8 cellular contexts compared by ENCODE assay signal in the genomic region with DNA sequence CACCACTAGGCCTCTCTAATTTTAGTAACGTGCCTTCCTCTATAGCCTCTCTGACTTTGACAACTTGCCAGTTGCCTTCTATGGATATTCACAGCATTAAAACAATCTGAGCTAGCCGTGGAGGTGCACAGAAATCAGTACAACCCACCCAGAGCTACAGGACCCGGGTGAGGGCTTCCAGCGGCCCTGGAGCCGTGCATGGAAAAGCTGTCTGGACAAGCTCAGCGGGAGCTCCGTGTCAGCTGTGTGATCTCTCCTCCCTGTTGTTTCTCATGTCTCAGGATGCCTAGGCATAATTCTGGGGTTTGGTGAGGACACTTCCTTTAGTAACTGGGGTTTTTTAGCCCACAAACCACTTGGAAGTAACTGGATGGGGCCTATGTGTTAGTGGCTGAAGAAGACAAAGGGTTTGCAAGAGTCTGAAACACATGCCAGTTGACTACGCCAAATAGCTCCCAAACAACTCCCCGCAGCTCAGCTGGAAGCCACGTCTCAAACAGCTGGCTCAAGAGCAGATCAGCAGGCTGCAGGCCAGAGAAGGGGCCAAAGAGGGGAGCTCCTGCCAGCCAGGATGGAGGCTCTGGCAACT. TPM values are rescaled to one million over a fixed set of nuclear protein-coding genes. Genes with fewer than 3 reads are reported as not detected.
A peak's percentile ranks its signal among the peaks of the same experiment; 100 is the strongest.
DNase-seq lines count a peak whose midpoint lies in the region; ATAC-seq and TF ChIP-seq lines count a peak whose summit lies in the region.

No MANE protein-coding gene starts in this region.

- peaks cover 56% of the 10 kb centered on the region for H3K36me3 ChIP-seq in adipocyte (ENCODE audit: control insufficient read depth, insufficient read depth, low read length, severe bottlenecking)
- H3K36me3 ChIP-seq in heart left ventricle: peaks cover 3 to 91% (median 70%) of the 10 kb centered on the region in 9 donors
- peaks cover 81% of the 10 kb centered on the region for H3K36me3 ChIP-seq in skeletal muscle satellite cell (ENCODE audit: insufficient read depth, low read length)

- H3K4me1 ChIP-seq in adipocyte (ENCODE audit: control insufficient read depth, insufficient read depth, low read length) (peaks cover 58% of the 10 kb centered on the region), heart left ventricle (peaks cover 10 to 80% (median 51%) of the 10 kb centered on the region in 12 donors), skeletal muscle satellite cell (ENCODE audit: control insufficient read depth, insufficient read depth, low read length) (peaks cover 72% of the 10 kb centered on the region)

- H3K9ac ChIP-seq in adipocyte (ENCODE audit: low read length): peak overlapping the region; percentile 81
- H3K9ac ChIP-seq in skeletal muscle satellite cell (ENCODE audit: low read depth, low read length): peak overlapping the region; percentile 79

- H3K4me3 ChIP-seq in adipocyte (ENCODE audit: low read length): peak overlapping the region; percentile 51
- no peak overlapping the region for H3K4me3 ChIP-seq in heart left ventricle
- no peak overlapping the region for H3K4me3 ChIP-seq in skeletal muscle satellite cell (ENCODE audit: low read length)

- H3K9me3 ChIP-seq in adipocyte (ENCODE audit: control insufficient read depth, low read length) (no peaks in the 10 kb centered on the region), heart left ventricle (no peaks in the 10 kb centered on the region), skeletal muscle satellite cell (replicated peaks; ENCODE audit: low read length) (no peaks in the 10 kb centered on the region)

- WGBS in heart left ventricle, 4 donors: 15 to 27% (median 21%) methylated on average over 5 to 10 of the region's 10 CpGs

- DNase-seq in GM04503 (ENCODE audit: low read depth) (peak; percentile 80), adipocyte (ENCODE audit: low read depth) (peak; percentile 93), heart left ventricle (peak in 4 of 5 donors; percentile 61 to 81 (median 70)), OCI-M2 (lab: John Stamatoyannopoulos, UW; ENCODE audit: unreplicated experiment) (no peak), glomerular visceral epithelial cell (ENCODE audit: extremely low spot score) (no peak)

- intact Hi-C loops in heart left ventricle (cut with DNase I): loop anchor here (2.0 to 10.0 kb wide), 11 partner anchors 48 to 290 kb away; partner anchors contain the start of genes ISCU (in 5 of the 10), SART3 (in 5 of the 10), ALKBH2 (in 4 of the 10) and UNG (in 4 of the 10)

- peak overlapping the region; percentile 64 to 96 (median 88) for H3K27ac ChIP-seq in heart left ventricle

- no peak for TF ChIP-seq CTCF in heart left ventricle (IDR thresholded peaks at IDR 0.05)

- H3K4me2 ChIP-seq in skeletal muscle satellite cell (ENCODE audit: low read length): peak overlapping the region; percentile 32

- TF ChIP-seq POLR2A in heart left ventricle (IDR thresholded peaks at IDR 0.05): no peak

- ATAC-seq in heart left ventricle (peak; percentile 30 to 54 (median 44)), HG03175 (IDR thresholded peaks at IDR 0.05; ENCODE audit: unreplicated experiment) (no peak), GM18873 (IDR thresholded peaks at IDR 0.05; ENCODE audit: low FRiP score, unreplicated experiment) (no peak)

- H3K27me3 ChIP-seq in adipocyte (replicated peaks; ENCODE audit: control insufficient read depth, insufficient read depth, low read length) (no peaks in the 10 kb centered on the region), heart left ventricle (no peaks in the 10 kb centered on the region), skeletal muscle satellite cell (ENCODE audit: control insufficient read depth, insufficient read depth, low read length) (no peaks in the 10 kb centered on the region)

RNA-seq across cellular contexts. Expression of gene SSH1, which starts 52.9 kb away (rescaled TPM):
- 10 to 100 TPM; 20.2 to 45.8 (median 34.3) TPM for total RNA-seq in heart left ventricle
- polyA plus RNA-seq in heart left ventricle: 10 to 100 TPM in 1 of 2 donors, 1 to 10 TPM in 1; 7.8 to 15.2 TPM
- total RNA-seq in skeletal muscle satellite cell (2012; rRNA removed): 9.1 and 12.2 TPM in 2 replicates

Comparison
In these comparisons a context has a peak if more than half of its experiments do, and no peak if none do; other contexts are left out.
1. DNase-seq: peak in GM04503 (single experiment), adipocyte (single experiment) and heart left ventricle (4 of 5); none in OCI-M2 (single experiment) and glomerular visceral epithelial cell (single experiment).
2. ATAC-seq: peak in heart left ventricle (4 of 4); none in HG03175 (single experiment) and GM18873 (single experiment).